8 cellular contexts compared by ENCODE assay signal in genomic region chr7:77157446-77157845, GRCh38. TPM values are rescaled to one million over a fixed set of nuclear protein-coding genes. Genes with fewer than 3 reads are reported as not detected.
DNase-seq lines count a peak whose midpoint lies in the region; ATAC-seq and TF ChIP-seq lines count a peak whose summit lies in the region.

No MANE protein-coding gene starts in this region.

- H3K27me3 Mint-ChIP-seq in activated T-helper 17 cell treated with anti-CD3 and anti-CD28 coated beads, Interleukin-2, amount 50 U/mL, for 72 hours, result no peaks in the 10 kb centered on the region

- TF ChIP-seq CTCF in omental fat pad (IDR thresholded peaks at IDR 0.05), result no peak

- no peaks in the 10 kb centered on the region for H3K9me3 Mint-ChIP-seq in activated T-helper 17 cell treated with anti-CD3 and anti-CD28 coated beads, Interleukin-2, amount 50 U/mL, for 72 hours

- peak overlapping the region; percentile 22 for H3K4me3 Mint-ChIP-seq in activated T-helper 17 cell treated with anti-CD3 and anti-CD28 coated beads, Interleukin-2, amount 50 U/mL, for 72 hours

- DNase-seq in A172 (ENCODE audit: low spot score), result peak; percentile 17
- DNase-seq in omental fat pad (ENCODE audit: low spot score), result no peak
- DNase-seq in stimulated activated CD4-positive, alpha-beta T cell treated with anti-CD3 and anti-CD28 coated beads, Interleukin-4, amount 100 ng/mL, for 4 hours, result no peak
- DNase-seq in kidney glomerular epithelial cell (lab: John Stamatoyannopoulos, UW), result no peak
- DNase-seq in NCI-H2227 (lab: John Stamatoyannopoulos, UW; ENCODE audit: unreplicated experiment), result no peak

- H3K36me3 Mint-ChIP-seq in activated T-helper 17 cell treated with anti-CD3 and anti-CD28 coated beads, Interleukin-2, amount 50 U/mL, for 72 hours (ENCODE audit: low read depth), result no peaks in the 10 kb centered on the region

- peaks cover 5% of the 10 kb centered on the region for H3K4me1 Mint-ChIP-seq in activated T-helper 17 cell treated with anti-CD3 and anti-CD28 coated beads, Interleukin-2, amount 50 U/mL, for 72 hours

- ATAC-seq in GM19324 (IDR thresholded peaks at IDR 0.05; ENCODE audit: low FRiP score, unreplicated experiment), result peak; percentile 43
- ATAC-seq in HG03139 (IDR thresholded peaks at IDR 0.05; ENCODE audit: unreplicated experiment), result peak; percentile 59
- peak; percentile 28 for ATAC-seq in activated T-helper 17 cell treated with anti-CD3 and anti-CD28 coated beads, Interleukin-2, amount 50 U/mL, for 72 hours (replicated peaks)
- ATAC-seq in omental fat pad (ENCODE audit: low FRiP score), result no peak

- H3K27ac Mint-ChIP-seq in activated T-helper 17 cell treated with anti-CD3 and anti-CD28 coated beads, Interleukin-2, amount 50 U/mL, for 72 hours, result peak overlapping the region; percentile 76

RNA-seq across cellular contexts. Expression of gene CCDC146, which starts 35.0 kb away (rescaled TPM):
- 0.46 and 1.2 TPM in 2 replicates for total RNA-seq in A172 (2014; rRNA removed; shearing (Covaris generic))
- total RNA-seq in activated T-helper 17 cell treated with anti-CD3 and anti-CD28 coated beads, Interleukin-2, amount 50 U/mL, for 72 hours, result 1 to 10 TPM; 3.3 to 6.6 TPM
- total RNA-seq in omental fat pad, result 10 to 100 TPM in 1 of 4 donors, 1 to 10 TPM in 3; 6.5 to 12.5 (median 7.0) TPM

RNA-seq across cellular contexts. Expression of gene FGL2, which starts 42.2 kb away (rescaled TPM):
- total RNA-seq in A172 (2014; rRNA removed; shearing (Covaris generic)), result 0.09 TPM in 1 of 2 replicates, not detected in the other
- total RNA-seq in activated T-helper 17 cell treated with anti-CD3 and anti-CD28 coated beads, Interleukin-2, amount 50 U/mL, for 72 hours, result under 1 TPM; 0.16 to 0.56 TPM
- total RNA-seq in omental fat pad, result 10 to 100 TPM; 31.3 to 92.2 (median 53.4) TPM

Comparison
In these comparisons a context has a peak if more than half of its experiments do, and no peak if none do; other contexts are left out.
1. RNA of gene FGL2, which starts 42.2 kb away (total RNA-seq): 31.3 to 92.2 TPM in omental fat pad; 0.16 to 0.56 TPM in activated T-helper 17 cell treated with anti-CD3 and anti-CD28 coated beads, Interleukin-2, amount 50 U/mL, for 72 hours and 0.09 TPM in A172; every median in the first group is over 10 times any median in the second.